In the genomic region with DNA sequence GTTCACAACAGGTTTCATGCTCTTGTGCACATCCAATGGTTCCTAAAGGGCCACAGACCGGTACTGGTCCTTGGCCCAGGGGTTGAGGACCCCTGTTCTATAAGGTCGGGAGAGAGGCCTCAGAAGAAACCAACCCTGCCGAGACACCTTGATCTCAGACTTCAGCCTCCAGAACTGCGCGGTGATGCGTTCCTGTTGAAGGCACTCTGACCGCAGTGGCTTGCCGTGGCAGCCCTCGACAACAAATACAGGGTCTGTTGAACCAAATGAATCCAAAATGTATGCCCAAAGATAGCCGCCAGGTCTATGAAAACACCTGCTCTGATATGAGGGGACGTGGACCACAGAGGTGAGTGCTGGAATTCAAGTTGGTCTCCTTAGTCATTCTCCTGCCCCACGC, we compare ENCODE assay signal across 24 cellular contexts.
"Had no signal": no experiment of that assay in that cellular context is flagged by ENCODE, and none has a peak within 500 bp of the region (broad histone marks: within the 10 kb centered on the region; RNA-seq: fewer than 3 reads in every experiment).

No MANE protein-coding gene starts in this region.

- H3K27ac Mint-ChIP-seq: activated CD4-positive, alpha-beta memory T cell treated with anti-CD3 and anti-CD28 coated beads for 36 hours; activated CD4-positive, alpha-beta T cell treated with anti-CD3 and anti-CD28 coated beads, Interleukin-2, amount 10 ng/mL, durations not matched to agents 7 days and 5 days; activated naive CD8-positive, alpha-beta T cell treated with anti-CD3 and anti-CD28 coated beads, Interleukin-2, amount 50 U/mL, for 24 hours; activated T-helper 1 cell treated with anti-CD3 and anti-CD28 coated beads, Interleukin-12 subunit alpha, Interleukin-12 subunit beta, Interleukin-2, Interleukin-4 antibody, amounts not matched to agents 30 ng/mL and 10 ng/mL and 1 ng/mL, durations not matched to agents 14 hours and 24 hours and 36 hours; T-cell had no signal

- H3K4me3 ChIP-seq: ascending aorta, body of pancreas had no signal

- H3K36me3 ChIP-seq: ascending aorta had no signal

- H3K9me3 ChIP-seq: ascending aorta, body of pancreas had no signal

- H3K36me3 Mint-ChIP-seq: activated CD4-positive, alpha-beta memory T cell treated with anti-CD3 and anti-CD28 coated beads for 36 hours had no signal

- H3K9me3 Mint-ChIP-seq: activated naive CD8-positive, alpha-beta T cell treated with anti-CD3 and anti-CD28 coated beads, Interleukin-2, amount 50 U/mL, for 24 hours had no signal

- H3K27me3 ChIP-seq: ascending aorta had no signal

- H3K27ac ChIP-seq: ascending aorta, body of pancreas had no signal

- H3K4me3 Mint-ChIP-seq: activated CD4-positive, alpha-beta memory T cell treated with anti-CD3 and anti-CD28 coated beads for 36 hours; activated CD4-positive, alpha-beta T cell treated with anti-CD3 and anti-CD28 coated beads, Interleukin-2, amount 10 ng/mL, durations not matched to agents 7 days and 5 days; activated naive CD8-positive, alpha-beta T cell treated with anti-CD3 and anti-CD28 coated beads, Interleukin-2, amount 50 U/mL, for 24 hours; activated T-helper 1 cell treated with anti-CD3 and anti-CD28 coated beads, Interleukin-12 subunit alpha, Interleukin-12 subunit beta, Interleukin-2, Interleukin-4 antibody, amounts not matched to agents 30 ng/mL and 10 ng/mL and 1 ng/mL, durations not matched to agents 14 hours and 24 hours and 36 hours had no signal

- ATAC-seq: activated naive CD8-positive, alpha-beta T cell treated with anti-CD3 and anti-CD28 coated beads, Interleukin-2, amount 50 U/mL, for 24 hours; body of pancreas; T-cell had no signal

- DNase-seq: activated CD4-positive, alpha-beta memory T cell treated with anti-CD3 and anti-CD28 coated beads for 36 hours; activated CD4-positive, alpha-beta T cell treated with anti-CD3 and anti-CD28 coated beads, Interleukin-2, amount 10 ng/mL, durations not matched to agents 7 days and 5 days; activated CD4-positive, CD25-positive, alpha-beta regulatory T cell; activated CD8-positive, alpha-beta memory T cell treated with anti-CD3 and anti-CD28 coated beads for 24 hours; activated gamma-delta T cell; activated naive CD4-positive, alpha-beta T cell treated with anti-CD3 and anti-CD28 coated beads, Interleukin-2, amount 50 U/mL, for 16 hours; activated naive CD8-positive, alpha-beta T cell treated with anti-CD3 and anti-CD28 coated beads, Interleukin-2, amount 50 U/mL, for 24 hours; amniotic stem cell; body of pancreas; central memory CD4-positive, alpha-beta T cell; KG1; NCI-H1048; NCI-H187 treated with DMSO at 0.1 percent for 48 hours; NCI-H2081 treated with DMSO at 0.1 percent for 48 hours; NCI-H2171; NCI-H226; NCI-H526; NCI-H82; SIG-M5; T-cell; T-helper 2 cell; T1000 had no signal
